ENCODE assay signal across 2 cellular contexts in the genomic region with DNA sequence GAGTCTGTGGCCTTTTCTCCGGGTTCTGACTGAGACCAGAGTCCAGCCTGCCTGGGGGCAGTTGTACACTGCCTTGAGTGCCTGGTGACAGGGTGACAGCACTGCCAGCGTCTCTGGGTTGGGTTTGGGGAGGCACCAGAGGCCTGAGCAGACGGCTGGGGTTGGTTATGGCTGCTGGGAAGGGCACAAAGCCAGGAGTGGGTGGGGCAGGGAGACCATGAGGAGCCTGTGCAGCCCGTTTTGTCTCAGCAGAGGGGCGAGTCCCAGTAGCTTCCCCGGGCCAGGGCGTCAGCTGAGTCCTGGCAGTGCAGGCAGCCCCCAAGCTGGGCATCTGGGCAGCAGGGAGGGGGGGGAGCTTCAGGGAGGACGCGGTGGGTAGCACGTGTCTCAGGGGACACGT.
TF ChIP-seq lines count a peak whose summit lies in the region.

No MANE protein-coding gene starts in this region.

TF ChIP-seq in HepG2, 621 proteins besides CTCF, POLR2A, EP300 and RAD21 (continued from another document):
- TF ChIP-seq ZBTB37 (CRISPR knock-in tag; IDR thresholded peaks at IDR 0.05) (no peak), ZNF614 (CRISPR knock-in tag; IDR thresholded peaks at IDR 0.05; ENCODE audit: borderline replicate concordance) (no peak), ZNF788 (CRISPR knock-in tag; IDR thresholded peaks at IDR 0.05; ENCODE audit: borderline replicate concordance) (no peak), CC2D1A (CRISPR knock-in tag; IDR thresholded peaks at IDR 0.05) (no peak), ZNF263 (CRISPR knock-in tag; IDR thresholded peaks at IDR 0.05) (no peak), CBFB (CRISPR knock-in tag; IDR thresholded peaks at IDR 0.05) (no peak), ZNF782 (CRISPR knock-in tag; IDR thresholded peaks at IDR 0.05; ENCODE audit: borderline replicate concordance) (no peak), SRF (IDR thresholded peaks at IDR 0.05; ENCODE audit: low read depth, low read length) (no peak), PPARG (CRISPR knock-in tag; conservative IDR thresholded peaks at IDR 0.05) (no peak), POLR2AphosphoS5 (IDR thresholded peaks at IDR 0.05; ENCODE audit: low read depth, low read length) (no peak), KLF15 (CRISPR knock-in tag; IDR thresholded peaks at IDR 0.05; ENCODE audit: borderline replicate concordance) (no peak), ZC3H13 (CRISPR knock-in tag; IDR thresholded peaks at IDR 0.05) (no peak), HNF4G (IDR thresholded peaks at IDR 0.05; ENCODE audit: borderline replicate concordance, low read depth, low read length) (no peak), HNF4G (CRISPR knock-in tag; IDR thresholded peaks at IDR 0.05; ENCODE audit: borderline replicate concordance, low read depth) (no peak), RCOR2 (CRISPR knock-in tag; IDR thresholded peaks at IDR 0.05) (no peak), HNRNPLL (IDR thresholded peaks at IDR 0.05; ENCODE audit: low read depth, low read length, poor library complexity, severe bottlenecking) (no peak)
- TF ChIP-seq, protein P1, sequence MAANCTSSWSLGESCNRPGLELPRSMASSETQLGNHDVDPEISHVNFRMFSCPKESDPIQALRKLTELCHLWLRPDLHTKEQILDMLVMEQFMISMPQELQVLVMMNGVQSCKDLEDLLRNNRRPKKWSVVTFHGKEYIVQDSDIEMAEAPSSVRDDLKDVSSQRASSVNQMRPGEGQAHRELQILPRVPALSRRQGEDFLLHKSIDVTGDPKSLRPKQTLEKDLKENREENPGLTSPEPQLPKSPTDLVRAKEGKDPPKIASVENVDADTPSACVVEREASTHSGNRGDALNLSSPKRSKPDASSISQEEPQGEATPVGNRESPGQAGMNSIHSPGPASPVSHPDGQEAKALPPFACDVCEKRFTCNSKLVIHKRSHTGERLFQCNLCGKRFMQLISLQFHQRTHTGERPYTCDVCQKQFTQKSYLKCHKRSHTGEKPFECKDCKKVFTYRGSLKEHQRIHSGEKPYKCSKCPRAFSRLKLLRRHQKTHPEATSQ (CRISPR knock-in tag; IDR thresholded peaks at IDR 0.05; ENCODE audit: borderline replicate concordance), result no peak

TF ChIP-seq in SK-N-SH treated with all-trans-retinoic acid at 6 μM for 48 hours, 23 proteins besides CTCF, POLR2A, EP300 and RAD21 (continued from another document):
- TF ChIP-seq ZNF8 (CRISPR knock-in tag; IDR thresholded peaks at IDR 0.05), result no peak
- TF ChIP-seq, protein P2, sequence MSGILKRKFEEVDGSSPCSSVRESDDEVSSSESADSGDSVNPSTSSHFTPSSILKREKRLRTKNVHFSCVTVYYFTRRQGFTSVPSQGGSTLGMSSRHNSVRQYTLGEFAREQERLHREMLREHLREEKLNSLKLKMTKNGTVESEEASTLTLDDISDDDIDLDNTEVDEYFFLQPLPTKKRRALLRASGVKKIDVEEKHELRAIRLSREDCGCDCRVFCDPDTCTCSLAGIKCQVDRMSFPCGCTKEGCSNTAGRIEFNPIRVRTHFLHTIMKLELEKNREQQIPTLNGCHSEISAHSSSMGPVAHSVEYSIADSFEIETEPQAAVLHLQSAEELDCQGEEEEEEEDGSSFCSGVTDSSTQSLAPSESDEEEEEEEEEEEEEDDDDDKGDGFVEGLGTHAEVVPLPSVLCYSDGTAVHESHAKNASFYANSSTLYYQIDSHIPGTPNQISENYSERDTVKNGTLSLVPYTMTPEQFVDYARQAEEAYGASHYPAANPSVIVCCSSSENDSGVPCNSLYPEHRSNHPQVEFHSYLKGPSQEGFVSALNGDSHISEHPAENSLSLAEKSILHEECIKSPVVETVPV (CRISPR knock-in tag; IDR thresholded peaks at IDR 0.05), result no peak
- TF ChIP-seq SNAI2 (CRISPR knock-in tag; IDR thresholded peaks at IDR 0.05), result no peak
